ENCODE assay signal across 1 cellular context in genomic region chr10:102832987-102833386, GRCh38.
A peak's percentile ranks its signal among the peaks of the same experiment; 100 is the strongest.
TF ChIP-seq lines count a peak whose summit lies in the region.

No MANE protein-coding gene starts in this region.

TF ChIP-seq in IMR-90, 13 proteins besides CTCF, POLR2A, EP300 and RAD21 (continued from another document):
- TF ChIP-seq CEBPB (IDR thresholded peaks at IDR 0.05; ENCODE audit: low read depth, low read length): peak; percentile 16; the same call in 1 of the 2 replicates
TF ChIP-seq in IMR-90: peak in this region for 1.
